Comparison of ENCODE assay signal across 1 cellular context in the genomic region with DNA sequence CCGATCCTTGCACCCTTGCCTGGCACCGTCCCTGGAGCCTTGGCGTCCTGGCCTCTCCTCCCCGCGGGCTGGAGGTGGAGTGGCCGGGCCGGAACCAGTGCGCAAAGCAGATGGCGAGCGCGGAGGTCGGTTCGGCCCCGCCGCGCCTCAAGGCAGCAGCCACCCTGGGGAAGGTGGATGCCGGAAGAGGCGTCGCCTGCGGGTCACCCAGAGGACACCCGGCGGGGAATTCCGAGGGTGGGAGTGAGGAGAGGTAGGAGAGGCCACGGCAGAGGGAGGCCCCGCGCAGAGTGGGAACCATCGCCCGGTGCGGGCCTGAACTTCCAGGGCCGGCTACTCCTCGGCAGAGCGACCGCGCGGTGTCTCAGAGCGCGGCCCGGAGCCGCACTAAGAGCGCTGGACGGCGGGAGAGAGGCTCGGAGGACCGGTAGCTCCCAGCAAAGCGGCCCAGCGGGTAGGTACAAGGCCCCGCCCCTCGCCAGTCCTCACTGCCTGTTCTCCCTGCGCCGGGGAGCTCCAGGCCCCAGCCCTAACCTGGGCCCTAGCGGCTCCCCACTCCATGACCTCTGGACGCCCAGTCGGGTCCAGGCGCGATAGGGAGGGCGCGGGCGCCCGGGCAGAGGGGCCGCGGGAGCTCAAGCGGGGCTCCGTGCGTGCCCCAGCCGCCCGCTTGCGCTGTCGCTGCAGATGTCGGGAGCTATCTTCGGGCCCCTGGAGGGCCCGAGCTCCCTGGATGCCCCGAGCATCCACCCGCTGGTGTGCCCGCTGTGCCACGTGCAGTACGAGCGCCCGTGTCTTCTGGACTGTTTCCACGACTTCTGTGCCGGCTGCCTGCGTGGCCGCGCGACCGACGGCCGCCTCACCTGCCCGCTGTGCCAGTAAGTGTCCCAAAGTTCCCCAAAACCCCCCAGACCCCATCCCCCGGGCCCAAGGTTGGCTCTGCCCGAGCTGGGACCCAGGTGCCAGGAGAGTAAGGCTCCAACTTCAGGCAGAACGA.
TF ChIP-seq lines count a peak whose summit lies in the region.

A gene with protein sequence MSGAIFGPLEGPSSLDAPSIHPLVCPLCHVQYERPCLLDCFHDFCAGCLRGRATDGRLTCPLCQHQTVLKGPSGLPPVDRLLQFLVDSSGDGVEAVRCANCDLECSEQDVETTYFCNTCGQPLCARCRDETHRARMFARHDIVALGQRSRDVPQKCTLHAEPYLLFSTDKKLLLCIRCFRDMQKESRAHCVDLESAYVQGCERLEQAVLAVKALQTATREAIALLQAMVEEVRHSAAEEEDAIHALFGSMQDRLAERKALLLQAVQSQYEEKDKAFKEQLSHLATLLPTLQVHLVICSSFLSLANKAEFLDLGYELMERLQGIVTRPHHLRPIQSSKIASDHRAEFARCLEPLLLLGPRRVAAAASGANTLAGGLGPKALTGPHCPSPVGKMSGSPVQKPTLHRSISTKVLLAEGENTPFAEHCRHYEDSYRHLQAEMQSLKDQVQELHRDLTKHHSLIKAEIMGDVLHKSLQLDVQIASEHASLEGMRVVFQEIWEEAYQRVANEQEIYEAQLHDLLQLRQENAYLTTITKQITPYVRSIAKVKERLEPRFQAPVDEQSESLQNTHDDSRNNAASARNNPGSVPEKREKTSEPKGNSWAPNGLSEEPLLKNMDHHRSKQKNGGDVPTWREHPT (plus strand): TSS at position 271 of the 997 bp plus-strand sequence. CDS start 417 bp downstream, at position 688.

TF ChIP-seq in WTC11, 78 proteins besides CTCF, POLR2A, EP300 and RAD21 (continued from another document):
- TF ChIP-seq, protein P1, sequence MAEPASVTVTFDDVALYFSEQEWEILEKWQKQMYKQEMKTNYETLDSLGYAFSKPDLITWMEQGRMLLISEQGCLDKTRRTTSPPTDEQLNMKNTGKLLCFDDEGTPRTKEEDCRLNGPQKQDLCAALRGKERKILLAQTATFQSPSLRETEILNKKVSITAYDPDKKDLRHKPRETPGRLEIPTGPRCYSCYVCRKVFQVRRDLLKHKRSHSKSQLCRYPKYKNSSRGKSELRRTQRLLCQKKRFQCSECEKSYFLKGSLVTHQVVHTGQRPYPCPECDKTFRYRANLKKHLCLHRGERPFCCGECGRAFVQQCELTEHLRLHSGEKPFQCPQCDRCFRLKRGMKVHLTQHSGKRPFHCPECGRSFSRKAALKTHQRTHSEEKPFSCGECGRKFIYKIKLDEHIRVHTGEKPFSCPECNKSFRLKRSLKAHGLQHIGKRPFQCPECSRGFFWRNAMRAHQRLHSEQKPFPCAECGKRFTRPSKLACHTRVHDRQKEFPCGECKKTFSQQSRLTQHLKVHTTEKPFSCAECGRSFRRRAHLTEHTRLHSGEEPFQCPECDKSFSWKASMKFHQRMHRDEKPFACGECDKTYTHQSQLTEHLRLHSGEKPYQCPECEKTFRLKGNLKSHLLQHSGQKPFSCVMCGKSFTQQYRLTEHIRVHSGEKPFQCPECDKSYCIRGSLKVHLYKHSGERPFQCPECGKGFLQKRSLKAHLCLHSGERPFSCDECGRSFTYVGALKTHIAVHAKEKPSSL (CRISPR knock-in tag; conservative IDR thresholded peaks at IDR 0.05) = no peak
- TF ChIP-seq NFYB (CRISPR knock-in tag; conservative IDR thresholded peaks at IDR 0.05; ENCODE audit: low read depth) (no peak), TEAD1 (CRISPR knock-in tag; IDR thresholded peaks at IDR 0.05) (0 out of 2 replicates have a peak, but pooled peaks have one; percentile 39), SP1 (CRISPR knock-in tag; conservative IDR thresholded peaks at IDR 0.05) (0 out of 2 replicates have a peak, but pooled peaks have one; percentile 48)
- TF ChIP-seq, protein P2, sequence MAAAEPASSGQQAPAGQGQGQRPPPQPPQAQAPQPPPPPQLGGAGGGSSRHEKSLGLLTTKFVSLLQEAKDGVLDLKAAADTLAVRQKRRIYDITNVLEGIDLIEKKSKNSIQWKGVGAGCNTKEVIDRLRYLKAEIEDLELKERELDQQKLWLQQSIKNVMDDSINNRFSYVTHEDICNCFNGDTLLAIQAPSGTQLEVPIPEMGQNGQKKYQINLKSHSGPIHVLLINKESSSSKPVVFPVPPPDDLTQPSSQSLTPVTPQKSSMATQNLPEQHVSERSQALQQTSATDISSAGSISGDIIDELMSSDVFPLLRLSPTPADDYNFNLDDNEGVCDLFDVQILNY (CRISPR knock-in tag; IDR thresholded peaks at IDR 0.05) = 0 out of 2 replicates have a peak, but pooled peaks have one; percentile 31
TF ChIP-seq in WTC11: peak in this region for 13.
